ENCODE assay signal across 1 cellular context in the genomic region with DNA sequence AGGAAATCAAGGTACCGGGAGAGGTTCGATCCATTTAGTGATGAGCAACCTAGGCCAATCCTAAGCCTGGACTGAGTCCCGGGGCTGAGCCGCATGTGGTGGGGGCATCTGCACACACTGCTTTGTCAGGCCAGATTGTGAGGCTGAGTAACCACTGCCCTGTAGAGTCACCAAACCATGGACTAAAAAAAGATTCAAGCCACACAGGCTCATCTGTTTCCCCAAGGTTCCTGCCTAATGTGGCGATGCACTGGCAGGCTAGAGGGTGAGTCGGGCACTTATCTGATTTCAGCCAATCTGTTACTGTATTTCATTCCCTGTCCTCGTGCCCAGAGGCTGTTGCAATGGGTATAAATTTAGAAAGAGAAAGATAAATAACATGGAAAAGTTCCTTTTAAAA.
A peak's percentile ranks its signal among the peaks of the same experiment; 100 is the strongest.
TF ChIP-seq lines count a peak whose summit lies in the region.

No MANE protein-coding gene starts in this region.

TF ChIP-seq in IMR-90, 13 proteins besides CTCF, POLR2A, EP300 and RAD21 (continued from another document):
- TF ChIP-seq, protein P1, sequence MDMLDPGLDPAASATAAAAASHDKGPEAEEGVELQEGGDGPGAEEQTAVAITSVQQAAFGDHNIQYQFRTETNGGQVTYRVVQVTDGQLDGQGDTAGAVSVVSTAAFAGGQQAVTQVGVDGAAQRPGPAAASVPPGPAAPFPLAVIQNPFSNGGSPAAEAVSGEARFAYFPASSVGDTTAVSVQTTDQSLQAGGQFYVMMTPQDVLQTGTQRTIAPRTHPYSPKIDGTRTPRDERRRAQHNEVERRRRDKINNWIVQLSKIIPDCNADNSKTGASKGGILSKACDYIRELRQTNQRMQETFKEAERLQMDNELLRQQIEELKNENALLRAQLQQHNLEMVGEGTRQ (IDR thresholded peaks at IDR 0.05; ENCODE audit: low read depth, low read length) = no peak
- TF ChIP-seq RCOR1 (IDR thresholded peaks at IDR 0.05; ENCODE audit: insufficient replicate concordance, low read length) = peak; percentile 43
- TF ChIP-seq MAFK (IDR thresholded peaks at IDR 0.05; ENCODE audit: low read depth, low read length) = no peak
- TF ChIP-seq CHD1 (IDR thresholded peaks at IDR 0.05; ENCODE audit: low read depth, low read length) = no peak
- TF ChIP-seq NFE2L2 (IDR thresholded peaks at IDR 0.05; ENCODE audit: low read depth, low read length) = no peak
- TF ChIP-seq RFX5 (IDR thresholded peaks at IDR 0.05; ENCODE audit: low read depth, low read length) = no peak
- TF ChIP-seq FOS (IDR thresholded peaks at IDR 0.05; ENCODE audit: low read depth, low read length) = 0 out of 2 replicates have a peak, but pooled peaks have one; percentile 29
- TF ChIP-seq, protein P2, sequence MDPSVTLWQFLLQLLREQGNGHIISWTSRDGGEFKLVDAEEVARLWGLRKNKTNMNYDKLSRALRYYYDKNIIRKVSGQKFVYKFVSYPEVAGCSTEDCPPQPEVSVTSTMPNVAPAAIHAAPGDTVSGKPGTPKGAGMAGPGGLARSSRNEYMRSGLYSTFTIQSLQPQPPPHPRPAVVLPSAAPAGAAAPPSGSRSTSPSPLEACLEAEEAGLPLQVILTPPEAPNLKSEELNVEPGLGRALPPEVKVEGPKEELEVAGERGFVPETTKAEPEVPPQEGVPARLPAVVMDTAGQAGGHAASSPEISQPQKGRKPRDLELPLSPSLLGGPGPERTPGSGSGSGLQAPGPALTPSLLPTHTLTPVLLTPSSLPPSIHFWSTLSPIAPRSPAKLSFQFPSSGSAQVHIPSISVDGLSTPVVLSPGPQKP (IDR thresholded peaks at IDR 0.05; ENCODE audit: borderline replicate concordance, low read depth, low read length) = no peak
- no peak for TF ChIP-seq MXI1 (IDR thresholded peaks at IDR 0.05; ENCODE audit: borderline replicate concordance, low read depth, low read length)
- TF ChIP-seq BHLHE40 (IDR thresholded peaks at IDR 0.05; ENCODE audit: low read depth, low read length) = peak; percentile 44
